In the genomic region with DNA sequence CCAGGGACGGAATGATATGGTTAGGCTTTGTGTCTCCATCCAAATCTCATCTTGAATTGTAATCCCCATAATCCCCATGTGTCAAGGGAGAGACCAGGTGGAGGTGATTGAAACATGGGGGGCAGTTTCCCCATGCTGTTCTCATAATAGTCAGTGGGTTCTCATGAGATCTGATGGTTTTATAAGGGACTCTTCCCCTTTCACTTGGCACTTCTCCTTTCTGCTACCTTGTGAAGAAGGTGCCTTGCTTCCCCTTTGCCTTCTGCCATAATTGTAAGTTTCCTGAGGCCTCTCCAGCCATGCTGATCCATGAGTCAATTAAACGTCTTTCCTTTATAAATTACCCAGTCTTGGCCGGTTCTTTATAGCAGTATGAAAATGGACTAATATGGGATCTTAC, we compare ENCODE assay signal across 2 cellular contexts. TPM values are rescaled to one million over a fixed set of nuclear protein-coding genes. Genes with fewer than 3 reads are reported as not detected.
"Had no signal": no experiment of that assay in that cellular context is flagged by ENCODE, and none has a peak within 500 bp of the region (broad histone marks: within the 10 kb centered on the region; RNA-seq: fewer than 3 reads in every experiment).

No MANE protein-coding gene starts in this region.

RNA-seq across cellular contexts. Expression of a gene that starts 11.9 kb away (rescaled TPM):
- polyA plus RNA-seq: HepG2, IMR-90 had no signal
